Comparison of ENCODE assay signal across 1 cellular context in the genomic region with DNA sequence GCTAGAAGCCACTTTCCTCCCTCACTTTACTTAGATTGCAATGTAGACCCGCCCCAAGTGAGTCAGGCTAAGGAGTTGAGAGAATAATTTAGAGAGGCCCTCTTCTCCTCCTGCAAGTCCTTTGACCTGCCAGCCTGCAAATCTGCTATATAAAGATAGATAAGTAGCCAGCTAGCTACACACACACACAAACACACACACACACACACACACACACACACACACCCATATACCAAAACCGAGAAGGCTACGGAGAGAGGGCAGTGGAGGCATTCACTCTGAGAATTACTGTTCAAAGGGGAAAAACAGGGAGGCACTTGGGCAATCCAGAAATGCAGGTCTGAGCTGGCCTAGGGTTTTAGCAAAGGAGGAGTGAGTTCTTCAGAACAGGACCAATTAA.
TF ChIP-seq lines count a peak whose summit lies in the region.

No MANE protein-coding gene starts in this region.

TF ChIP-seq in K562, 482 proteins besides CTCF, POLR2A, EP300 and RAD21:
- TF ChIP-seq MEIS2 (IDR thresholded peaks at IDR 0.05; ENCODE audit: partially characterized antibody) (peak; percentile 3), ZNF57 (CRISPR knock-in tag; IDR thresholded peaks at IDR 0.05) (no peak)
